In the genomic region with DNA sequence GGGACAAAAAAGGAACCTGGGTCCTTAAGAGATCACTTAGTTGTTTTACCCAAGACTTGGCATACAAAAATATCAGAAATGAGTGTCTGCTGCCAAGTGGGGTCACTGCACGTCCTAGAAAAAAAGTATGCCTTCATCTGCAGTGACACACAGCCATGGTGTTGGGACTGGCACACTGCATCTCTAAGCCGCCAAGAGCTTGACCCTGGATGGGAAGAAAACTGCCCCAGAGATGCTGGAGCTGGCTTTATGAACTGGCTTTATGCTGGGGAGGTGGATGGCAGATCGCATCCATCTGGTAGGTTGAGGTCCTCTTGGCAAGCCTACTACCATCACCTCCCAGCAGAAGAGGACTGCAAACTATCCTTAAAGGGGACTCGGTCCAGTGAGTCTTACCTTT, we compare ENCODE assay signal across 9 cellular contexts. TPM values are rescaled to one million over a fixed set of nuclear protein-coding genes. Genes with fewer than 3 reads are reported as not detected.
A peak's percentile ranks its signal among the peaks of the same experiment; 100 is the strongest.
DNase-seq lines count a peak whose midpoint lies in the region; ATAC-seq and TF ChIP-seq lines count a peak whose summit lies in the region.
"Had no signal": no experiment of that assay in that cellular context is flagged by ENCODE, and none has a peak within 500 bp of the region (broad histone marks: within the 10 kb centered on the region; RNA-seq: fewer than 3 reads in every experiment).

No MANE protein-coding gene starts in this region.

- peak overlapping the region; percentile 89 for H3K27ac Mint-ChIP-seq in HFFc6
- H3K27ac Mint-ChIP-seq in activated CD8-positive, alpha-beta T cell treated with anti-CD3 and anti-CD28 coated beads for 36 hours: peak overlapping the region; percentile 83

- CTCF ChIA-PET in activated CD8-positive, alpha-beta T cell treated with anti-CD3 and anti-CD28 coated beads for 36 hours (lab: Charles Lee): interaction anchor here (0.7 to 5.8 kb wide), 13 partner anchors 9 to 62 kb away, joined by 3 to 46 read pairs (median 4); no protein-coding TSS in a partner anchor

- H2AFZ ChIP-seq in smooth muscle cell (ENCODE audit: low read depth): no peak overlapping the region

- no peaks in the 10 kb centered on the region for H3K36me3 Mint-ChIP-seq in HFFc6 (ENCODE audit: low read depth)
- H3K36me3 Mint-ChIP-seq in activated CD8-positive, alpha-beta T cell treated with anti-CD3 and anti-CD28 coated beads for 36 hours (ENCODE audit: low read depth): peaks cover 30% of the 10 kb centered on the region

- H3K27me3 ChIP-seq in heart right ventricle (no peaks in the 10 kb centered on the region), smooth muscle cell (ENCODE audit: low read depth) (no peaks in the 10 kb centered on the region)

- H3K9me3 Mint-ChIP-seq in HFFc6: no peaks in the 10 kb centered on the region
- no peaks in the 10 kb centered on the region for H3K9me3 Mint-ChIP-seq in activated CD8-positive, alpha-beta T cell treated with anti-CD3 and anti-CD28 coated beads for 36 hours

- TF ChIP-seq CTCF in HFFc6 (IDR thresholded peaks at IDR 0.05): no peak
- no peak for TF ChIP-seq CTCF in activated CD8-positive, alpha-beta T cell treated with anti-CD3 and anti-CD28 coated beads for 36 hours (IDR thresholded peaks at IDR 0.05)
- no peak for TF ChIP-seq CTCF in heart right ventricle (IDR thresholded peaks at IDR 0.05)
- no peak for TF ChIP-seq CTCF in smooth muscle cell (IDR thresholded peaks at IDR 0.05; ENCODE audit: borderline replicate concordance, insufficient read depth, poor library complexity, severe bottlenecking)

- peak overlapping the region; percentile 76 for H3K4me3 Mint-ChIP-seq in HFFc6
- peak overlapping the region; percentile 27 for H3K4me3 Mint-ChIP-seq in activated CD8-positive, alpha-beta T cell treated with anti-CD3 and anti-CD28 coated beads for 36 hours

- no peaks in the 10 kb centered on the region for H3K79me2 ChIP-seq in smooth muscle cell (ENCODE audit: low read depth)

- H3K4me1 ChIP-seq in heart right ventricle (peaks cover 39 to 99% (median 89%) of the 10 kb centered on the region in 9 donors), smooth muscle cell (ENCODE audit: low read depth) (peaks cover 22% of the 10 kb centered on the region)

- no peak overlapping the region for H3K9ac ChIP-seq in smooth muscle cell (ENCODE audit: low read depth)

- peaks cover 0 to 15% (median 0%) of the 10 kb centered on the region in 9 donors for H3K36me3 ChIP-seq in heart right ventricle
- H3K36me3 ChIP-seq in smooth muscle cell (ENCODE audit: low read depth): no peaks in the 10 kb centered on the region

- no peaks in the 10 kb centered on the region; the same call in 1 of the 2 replicates for H3K27me3 Mint-ChIP-seq in HFFc6 (ENCODE audit: insufficient read depth)
- no peaks in the 10 kb centered on the region for H3K27me3 Mint-ChIP-seq in activated CD8-positive, alpha-beta T cell treated with anti-CD3 and anti-CD28 coated beads for 36 hours

- ATAC-seq in activated CD8-positive, alpha-beta T cell treated with anti-CD3 and anti-CD28 coated beads for 36 hours: no peak
- peak in 6 of 8 donors; percentile 8 to 57 (median 49) for ATAC-seq in heart right ventricle
- ATAC-seq in HG03175 (IDR thresholded peaks at IDR 0.05; ENCODE audit: unreplicated experiment): no peak

- intact Hi-C loops in activated CD8-positive, alpha-beta T cell treated with anti-CD3 and anti-CD28 coated beads for 36 hours (cut with micrococcal nuclease): no loop called here
- intact Hi-C loops in heart right ventricle (cut with DNase I): no loop called here

- H3F3A ChIP-seq in smooth muscle cell (ENCODE audit: low read depth): peaks cover 8% of the 10 kb centered on the region

- POLR2A ChIA-PET in activated CD8-positive, alpha-beta T cell treated with anti-CD3 and anti-CD28 coated beads for 36 hours (lab: Charles Lee): interaction anchor here (1.3 to 24.7 kb wide), 8 partner anchors 8 to 48 kb away, joined by 4 to 1131 read pairs (median 8); partner anchors contain the start of gene IRF1

- WGBS in heart right ventricle, 2 donors: 57 to 61% methylated on average over 4 of the region's 4 CpGs
- 94% methylated on average over 4 of the region's 4 CpGs for WGBS in smooth muscle cell (ENCODE audit: low lambda C conversion rate)

- H4K20me1 ChIP-seq in smooth muscle cell (ENCODE audit: low read depth): no peaks in the 10 kb centered on the region

- no peaks in the 10 kb centered on the region for H3K9me3 ChIP-seq in heart right ventricle
- H3K9me3 ChIP-seq in smooth muscle cell (replicated peaks; ENCODE audit: low read depth): no peaks in the 10 kb centered on the region

- H3K4me1 Mint-ChIP-seq in HFFc6 (ENCODE audit: low read depth): peaks cover 55% of the 10 kb centered on the region
- peaks cover 87% of the 10 kb centered on the region for H3K4me1 Mint-ChIP-seq in activated CD8-positive, alpha-beta T cell treated with anti-CD3 and anti-CD28 coated beads for 36 hours (ENCODE audit: low read depth)

- peak overlapping the region in 9 of 10 donors; percentile 69 to 90 (median 79) for H3K27ac ChIP-seq in heart right ventricle
- H3K27ac ChIP-seq in smooth muscle cell (ENCODE audit: low read depth): peak overlapping the region; percentile 70
- H3K27ac ChIP-seq: SK-N-MC had no signal

- DNase-seq in HFFc6 (no peak), heart right ventricle (no peak), smooth muscle cell (lab: John Stamatoyannopoulos, UW; ENCODE audit: unreplicated experiment) (no peak), H4 (ENCODE audit: low spot score) (no peak), NCI-H82 treated with DMSO at 0.1 percent for 48 hours (lab: John Stamatoyannopoulos, UW; ENCODE audit: unreplicated experiment) (no peak)
- DNase-seq in activated CD8-positive, alpha-beta T cell treated with anti-CD3 and anti-CD28 coated beads for 36 hours: no peak
- DNase-seq: NCI-H1694 had no signal

- H3K4me2 ChIP-seq in smooth muscle cell: peak overlapping the region; percentile 11

- H3K4me3 ChIP-seq in heart right ventricle (peak overlapping the region in 1 of 10 donors; percentile 1), smooth muscle cell (no peak overlapping the region)
- H3K4me3 ChIP-seq: SK-N-MC had no signal

RNA-seq across cellular contexts. Expression of gene IRF1, which starts 51.6 kb away (rescaled TPM):
- 10 to 100 TPM in 5 of 6 experiments, 1 to 10 TPM in 1; 9.8 to 19.7 (median 17.3) TPM for total RNA-seq in HFFc6 (2021; fragmentation: NEBNext Ultra II Directional; extraction: Animal tissue kit (Norgen Biotek cat#: 25700))
- 100 to 1,000 TPM; 121 to 128 TPM for total RNA-seq in activated CD8-positive, alpha-beta T cell treated with anti-CD3 and anti-CD28 coated beads for 36 hours
- total RNA-seq in heart right ventricle (100 to 1,000 TPM in 1 of 10 donors, 10 to 100 TPM in 8, 1 to 10 TPM in 1; 9.5 to 146 (median 19.2) TPM), smooth muscle cell (15.7 and 18.0 TPM in 2 replicates)
- polyA plus RNA-seq in heart right ventricle (10 to 100 TPM in 1 of 2 donors, 1 to 10 TPM in 1; 8.6 to 13.7 TPM), smooth muscle cell (19.1 and 25.5 TPM in 2 replicates)
- total RNA-seq in H4 (2014; rRNA removed; shearing (Covaris generic)): 14.3 and 30.2 TPM in 2 replicates

Comparison
In these comparisons a context has a peak if more than half of its experiments do, and no peak if none do; other contexts are left out.
1. ATAC-seq: peak in heart right ventricle (6 of 8); none in activated CD8-positive, alpha-beta T cell treated with anti-CD3 and anti-CD28 coated beads for 36 hours (single experiment) and HG03175 (single experiment).